18 cellular contexts compared by ENCODE assay signal in genomic region chr12:47763481-47764344, GRCh38. TPM values are rescaled to one million over a fixed set of nuclear protein-coding genes. Genes with fewer than 3 reads are reported as not detected.
DNase-seq lines count a peak whose midpoint lies in the region; ATAC-seq and TF ChIP-seq lines count a peak whose summit lies in the region.
"Had no signal": no experiment of that assay in that cellular context is flagged by ENCODE, and none has a peak within 500 bp of the region (broad histone marks: within the 10 kb centered on the region; RNA-seq: fewer than 3 reads in every experiment).

No MANE protein-coding gene starts in this region.

- no peak for TF ChIP-seq CTCF in colonic mucosa (IDR thresholded peaks at IDR 0.05)

- H3K27me3 Mint-ChIP-seq in activated naive CD4-positive, alpha-beta T cell treated with anti-CD3 and anti-CD28 coated beads, Interleukin-2, amount 10 ng/mL, durations not matched to agents 7 days and 5 days, result peaks cover 75% of the 10 kb centered on the region

- no peak overlapping the region for H3K4me3 ChIP-seq in colonic mucosa

- H3K27me3 ChIP-seq in colonic mucosa, result no peaks in the 10 kb centered on the region

- ATAC-seq in esophagus mucosa, result peak; percentile 68
- ATAC-seq in HG03520 (IDR thresholded peaks at IDR 0.05; ENCODE audit: unreplicated experiment), result no peak
- ATAC-seq: left cardiac atrium, T-helper 17 cell had no signal

- intact Hi-C loops in colonic mucosa (cut with DNase I), result no loop called here

- no peaks in the 10 kb centered on the region for H3K4me1 ChIP-seq in colonic mucosa

- DNase-seq in DMS79 treated with DMSO at 0.1 percent for 48 hours (lab: John Stamatoyannopoulos, UW) (peak; percentile 18), DMS79 (lab: John Stamatoyannopoulos, UW) (no peak), OCI-M1 (lab: John Stamatoyannopoulos, UW) (peak; percentile 14), renal cortical epithelial cell (ENCODE audit: low read depth) (peak; percentile 99), colonic mucosa (no peak)
- no peak for DNase-seq in activated naive CD4-positive, alpha-beta T cell treated with anti-CD3 and anti-CD28 coated beads, Interleukin-2, amount 10 ng/mL, durations not matched to agents 7 days and 5 days
- DNase-seq: activated CD4-positive, alpha-beta T cell treated with anti-CD3 and anti-CD28 coated beads for 4 hours; activated T-cell treated with anti-CD3 and anti-CD28 coated beads for 4 hours; CD4-positive, CD25-positive, alpha-beta regulatory T cell; DND-41; KG1; left cardiac atrium; NCI-H187; NCI-H526 treated with DMSO at 0.1 percent for 48 hours; T-helper 17 cell had no signal

- CTCF ChIA-PET in activated naive CD4-positive, alpha-beta T cell treated with anti-CD3 and anti-CD28 coated beads, Interleukin-2, amount 10 ng/mL, durations not matched to agents 7 days and 5 days (lab: Charles Lee), result interaction anchor here (0.6 to 2.9 kb wide), 7 partner anchors 9 to 75 kb away, joined by 3 to 49 read pairs (median 4); partner anchors contain the start of gene SLC48A1

- H3K36me3 Mint-ChIP-seq in activated naive CD4-positive, alpha-beta T cell treated with anti-CD3 and anti-CD28 coated beads, Interleukin-2, amount 10 ng/mL, durations not matched to agents 7 days and 5 days, result no peaks in the 10 kb centered on the region
- H3K36me3 Mint-ChIP-seq: CD4-positive, CD25-positive, alpha-beta regulatory T cell had no signal

- H3K9me3 ChIP-seq in colonic mucosa, result no peaks in the 10 kb centered on the region

- H3K9ac ChIP-seq in colonic mucosa (ENCODE audit: low read depth in 2 of 2, low read length in 2 of 2), result no peak overlapping the region

- H3K27ac ChIP-seq in colonic mucosa, result no peak overlapping the region
- H3K27ac ChIP-seq: 22Rv1 had no signal

- peaks cover 20% of the 10 kb centered on the region for H3K4me1 Mint-ChIP-seq in activated naive CD4-positive, alpha-beta T cell treated with anti-CD3 and anti-CD28 coated beads, Interleukin-2, amount 10 ng/mL, durations not matched to agents 7 days and 5 days

- no peaks in the 10 kb centered on the region for H3K9me3 Mint-ChIP-seq in activated naive CD4-positive, alpha-beta T cell treated with anti-CD3 and anti-CD28 coated beads, Interleukin-2, amount 10 ng/mL, durations not matched to agents 7 days and 5 days
- H3K9me3 Mint-ChIP-seq: CD4-positive, CD25-positive, alpha-beta regulatory T cell had no signal

- H3K4me3 Mint-ChIP-seq in activated naive CD4-positive, alpha-beta T cell treated with anti-CD3 and anti-CD28 coated beads, Interleukin-2, amount 10 ng/mL, durations not matched to agents 7 days and 5 days, result no peak overlapping the region
- H3K4me3 Mint-ChIP-seq: T-helper 17 cell had no signal

- H3K36me3 ChIP-seq in colonic mucosa, result no peaks in the 10 kb centered on the region

- H3K27ac Mint-ChIP-seq in activated naive CD4-positive, alpha-beta T cell treated with anti-CD3 and anti-CD28 coated beads, Interleukin-2, amount 10 ng/mL, durations not matched to agents 7 days and 5 days, result no peak overlapping the region
- H3K27ac Mint-ChIP-seq: CD4-positive, CD25-positive, alpha-beta regulatory T cell; T-helper 17 cell had no signal

RNA-seq across cellular contexts. Expression of gene RAPGEF3, which starts 5.0 kb away (rescaled TPM):
- total RNA-seq in esophagus mucosa (16.5 TPM), renal cortical epithelial cell (34.4 and 125 TPM in 2 replicates), colonic mucosa (10 to 100 TPM; 10.1 TPM)

RNA-seq across cellular contexts. Expression of gene SLC48A1, which starts 9.3 kb away (rescaled TPM):
- total RNA-seq in esophagus mucosa (19.8 TPM), renal cortical epithelial cell (38.9 and 77.2 TPM in 2 replicates), colonic mucosa (10 to 100 TPM; 12.2 to 17.9 TPM)

RNA-seq across cellular contexts. Expression of gene ENDOU, which starts 38.4 kb away (rescaled TPM):
- total RNA-seq in esophagus mucosa (66.9 TPM), renal cortical epithelial cell (0.10 TPM in 1 of 2 replicates, not detected in the other), colonic mucosa (not detected)
- total RNA-seq: CD4-positive, CD25-positive, alpha-beta regulatory T cell had no signal

RNA-seq across cellular contexts. Expression of gene HDAC7, which starts 56.0 kb away (rescaled TPM):
- total RNA-seq in esophagus mucosa, result 25.1 TPM
- 16.8 and 56.4 TPM in 2 replicates for total RNA-seq in renal cortical epithelial cell
- 10 to 100 TPM; 27.3 to 29.7 TPM for total RNA-seq in colonic mucosa

RNA-seq across cellular contexts. Expression of gene RPAP3, which starts 57.9 kb away (rescaled TPM):
- total RNA-seq in esophagus mucosa (18.2 TPM), renal cortical epithelial cell (19.8 and 30.1 TPM in 2 replicates), colonic mucosa (10 to 100 TPM; 16.7 to 17.0 TPM)

Comparison
In these comparisons a context has a peak if more than half of its experiments do, and no peak if none do; other contexts are left out.
1. DNase-seq: peak in DMS79 treated with DMSO at 0.1 percent for 48 hours (single experiment), OCI-M1 (single experiment) and renal cortical epithelial cell (single experiment); none in DMS79 (single experiment), colonic mucosa (single experiment) and activated naive CD4-positive, alpha-beta T cell treated with anti-CD3 and anti-CD28 coated beads, Interleukin-2, amount 10 ng/mL, durations not matched to agents 7 days and 5 days (single experiment).
2. RNA of gene ENDOU, which starts 38.4 kb away (total RNA-seq): 66.9 TPM in esophagus mucosa (single experiment); not detected in colonic mucosa and 0.10 TPM in renal cortical epithelial cell; every median in the first group is over 10 times any median in the second.